11 cellular contexts compared by ENCODE assay signal in genomic region chr10:12489806-12490205, GRCh38.
"Had no signal": no experiment of that assay in that cellular context is flagged by ENCODE, and none has a peak within 500 bp of the region (broad histone marks: within the 10 kb centered on the region; RNA-seq: fewer than 3 reads in every experiment).

No MANE protein-coding gene starts in this region.

- H3K36me3 ChIP-seq: gastrocnemius medialis, heart right ventricle, tibial nerve had no signal

- H3K4me3 ChIP-seq: gastrocnemius medialis, heart right ventricle, lung, tibial nerve had no signal

- ATAC-seq: gastrocnemius medialis; natural killer cell treated with Interleukin-12 subunit alpha and Interleukin-12 subunit beta and Interleukin-15 and Interleukin-18, amount 100 ng/mL, for 72 hours had no signal

- H3K27ac Mint-ChIP-seq: activated CD4-positive, alpha-beta memory T cell treated with anti-CD3 and anti-CD28 coated beads for 36 hours had no signal

- DNase-seq: activated CD4-positive, alpha-beta memory T cell treated with anti-CD3 and anti-CD28 coated beads for 36 hours; activated CD4-positive, alpha-beta T cell treated with anti-CD3 and anti-CD28 coated beads for 1 hour; activated T-cell treated with anti-CD3 and anti-CD28 coated beads, Interleukin-2, amount 50 U/mL, for 48 hours; effector CD4-positive, alpha-beta T cell; gastrocnemius medialis; heart right ventricle; kidney; SW 1271 had no signal

- H3K9me3 Mint-ChIP-seq: activated CD4-positive, alpha-beta memory T cell treated with anti-CD3 and anti-CD28 coated beads for 36 hours; natural killer cell treated with Interleukin-12 subunit alpha and Interleukin-12 subunit beta and Interleukin-15 and Interleukin-18, amount 100 ng/mL, for 72 hours had no signal

- H3K9me3 ChIP-seq: gastrocnemius medialis, heart right ventricle, tibial nerve had no signal

- H3K27me3 ChIP-seq: gastrocnemius medialis, heart right ventricle, tibial nerve had no signal

- H3K4me3 Mint-ChIP-seq: activated CD4-positive, alpha-beta memory T cell treated with anti-CD3 and anti-CD28 coated beads for 36 hours; natural killer cell treated with Interleukin-12 subunit alpha and Interleukin-12 subunit beta and Interleukin-15 and Interleukin-18, amount 100 ng/mL, for 72 hours had no signal

- H3K36me3 Mint-ChIP-seq: activated CD4-positive, alpha-beta memory T cell treated with anti-CD3 and anti-CD28 coated beads for 36 hours; natural killer cell treated with Interleukin-12 subunit alpha and Interleukin-12 subunit beta and Interleukin-15 and Interleukin-18, amount 100 ng/mL, for 72 hours had no signal

- H3K27ac ChIP-seq: gastrocnemius medialis, heart right ventricle, tibial nerve had no signal

- H3K27me3 Mint-ChIP-seq: activated CD4-positive, alpha-beta memory T cell treated with anti-CD3 and anti-CD28 coated beads for 36 hours; natural killer cell treated with Interleukin-12 subunit alpha and Interleukin-12 subunit beta and Interleukin-15 and Interleukin-18, amount 100 ng/mL, for 72 hours had no signal
